ENCODE assay signal across 15 cellular contexts in genomic region chr1:197235355-197235754, GRCh38. TPM values are rescaled to one million over a fixed set of nuclear protein-coding genes. Genes with fewer than 3 reads are reported as not detected.
DNase-seq lines count a peak whose midpoint lies in the region; ATAC-seq and TF ChIP-seq lines count a peak whose summit lies in the region.
"Had no signal": no experiment of that assay in that cellular context is flagged by ENCODE, and none has a peak within 500 bp of the region (broad histone marks: within the 10 kb centered on the region; RNA-seq: fewer than 3 reads in every experiment).

No MANE protein-coding gene starts in this region.

- TF ChIP-seq CTCF in epithelial cell of esophagus (IDR thresholded peaks at IDR 0.05; ENCODE audit: insufficient read depth, low read depth, low read length, missing control alignments) = no peak
- no peak for TF ChIP-seq CTCF in dorsolateral prefrontal cortex (IDR thresholded peaks at IDR 0.05 in 54 of 56, conservative IDR thresholded peaks at IDR 0.05 in 2 of 56; ENCODE audit: low read depth in 1 of 56, partially characterized antibody in 56 of 56)
- TF ChIP-seq CTCF in mucosa of descending colon (IDR thresholded peaks at IDR 0.05) = no peak

- no peaks in the 10 kb centered on the region for H3K36me3 ChIP-seq in mucosa of descending colon (ENCODE audit: low read depth)
- H3K36me3 ChIP-seq: BLaER1 had no signal

- in situ Hi-C loops in ACHN (cut with HindIII; ENCODE audit: low pct_ligation_motif_present, low pct_unique_long_range_greater_than_20kb, low sequenced_read_pairs) = no loop called here

- intact Hi-C loops in dorsolateral prefrontal cortex (cut with DNase I) (no loop called here), mucosa of descending colon (cut with DNase I, micrococcal nuclease) (no loop called here)

- no peak for ATAC-seq in mucosa of descending colon
- ATAC-seq: A549, GM23338 had no signal

- H3K4me3 ChIP-seq in epithelial cell of esophagus (ENCODE audit: low read length) (no peak overlapping the region), dorsolateral prefrontal cortex (no peak overlapping the region), mucosa of descending colon (no peak overlapping the region)
- H3K4me3 ChIP-seq: A549, BLaER1, GM23338 had no signal

- H3K4me1 ChIP-seq in mucosa of descending colon (ENCODE audit: low read depth) = no peaks in the 10 kb centered on the region
- H3K4me1 ChIP-seq: A549, BLaER1 had no signal

- no peaks in the 10 kb centered on the region for H3K27me3 ChIP-seq in dorsolateral prefrontal cortex
- H3K27me3 ChIP-seq: BLaER1 had no signal

- no peaks in the 10 kb centered on the region for H3K9me3 ChIP-seq in mucosa of descending colon
- H3K9me3 ChIP-seq: A549, BLaER1 had no signal

- peak overlapping the region in 4 of 59 donors; percentile 3 to 57 (median 44) for H3K27ac ChIP-seq in dorsolateral prefrontal cortex
- H3K27ac ChIP-seq: A549, BLaER1 had no signal

- DNase-seq in H4 (ENCODE audit: low spot score) (peak; percentile 7), M059J (ENCODE audit: low read depth) (peak; percentile 6), epithelial cell of esophagus (ENCODE audit: low read depth) (peak; percentile 6), dorsolateral prefrontal cortex (no peak), mucosa of descending colon (no peak), ACHN (no peak)
- DNase-seq: Calu3; CD4-positive, alpha-beta memory T cell; DMS79 treated with DMSO at 0.1 percent for 48 hours; GF-D8; H7 had no signal

RNA-seq across cellular contexts. Expression of gene CRB1, which starts 32.7 kb away (rescaled TPM):
- not detected in 2 replicates for total RNA-seq in H4 (2014; rRNA removed; shearing (Covaris generic))
- total RNA-seq in M059J (2014; rRNA removed; shearing (Covaris generic)) = 0.07 TPM in 1 of 2 replicates, not detected in the other
- total RNA-seq in dorsolateral prefrontal cortex = 10 to 100 TPM; 12.9 to 50.8 (median 23.3) TPM
- total RNA-seq in mucosa of descending colon = under 1 TPM in 1 of 3 donors, not detected in 2; 0.51 TPM
- total RNA-seq: Calu3, H7, HT-29 had no signal

RNA-seq across cellular contexts. Expression of gene ZBTB41, which starts 34.3 kb away (rescaled TPM):
- total RNA-seq in H4 (2014; rRNA removed; shearing (Covaris generic)) = 5.6 and 6.6 TPM in 2 replicates
- 9.8 and 10.5 TPM in 2 replicates for total RNA-seq in M059J (2014; rRNA removed; shearing (Covaris generic))
- total RNA-seq in dorsolateral prefrontal cortex (10 to 100 TPM; 23.4 to 36.9 (median 30.6) TPM), mucosa of descending colon (10 to 100 TPM in 1 of 3 donors, 1 to 10 TPM in 2; 8.4 to 14.1 (median 8.8) TPM)

Comparison
In these comparisons a context has a peak if more than half of its experiments do, and no peak if none do; other contexts are left out.
1. DNase-seq: peak in H4 (single experiment), M059J (single experiment) and epithelial cell of esophagus (single experiment); none in dorsolateral prefrontal cortex (0 of 10), mucosa of descending colon (0 of 3) and ACHN (single experiment).
2. RNA of gene CRB1, which starts 32.7 kb away (total RNA-seq): 12.9 to 50.8 TPM in dorsolateral prefrontal cortex; 0.07 TPM in M059J, 0.51 TPM in mucosa of descending colon and not detected in H4; every median in the first group is over 4 times any median in the second.